Comparison of ENCODE assay signal across 1 cellular context in genomic region chr5:91382530-91383026, GRCh38.
TF ChIP-seq lines count a peak whose summit lies in the region.

No MANE protein-coding gene starts in this region.

TF ChIP-seq in HepG2, 621 proteins besides CTCF, POLR2A, EP300 and RAD21 (continued from another document):
- TF ChIP-seq RERE (CRISPR knock-in tag; IDR thresholded peaks at IDR 0.05; ENCODE audit: low read depth): no peak
- TF ChIP-seq ZBTB8A (CRISPR knock-in tag; IDR thresholded peaks at IDR 0.05; ENCODE audit: borderline replicate concordance, low read depth): no peak
- no peak for TF ChIP-seq TFDP1 (CRISPR knock-in tag; IDR thresholded peaks at IDR 0.05; ENCODE audit: borderline replicate concordance)
- TF ChIP-seq MEIS1 (CRISPR knock-in tag; IDR thresholded peaks at IDR 0.05; ENCODE audit: borderline replicate concordance): no peak
- TF ChIP-seq ZNF263 (CRISPR knock-in tag; IDR thresholded peaks at IDR 0.05): no peak
- TF ChIP-seq TBP (CRISPR knock-in tag; IDR thresholded peaks at IDR 0.05): no peak
- TF ChIP-seq, protein P1, sequence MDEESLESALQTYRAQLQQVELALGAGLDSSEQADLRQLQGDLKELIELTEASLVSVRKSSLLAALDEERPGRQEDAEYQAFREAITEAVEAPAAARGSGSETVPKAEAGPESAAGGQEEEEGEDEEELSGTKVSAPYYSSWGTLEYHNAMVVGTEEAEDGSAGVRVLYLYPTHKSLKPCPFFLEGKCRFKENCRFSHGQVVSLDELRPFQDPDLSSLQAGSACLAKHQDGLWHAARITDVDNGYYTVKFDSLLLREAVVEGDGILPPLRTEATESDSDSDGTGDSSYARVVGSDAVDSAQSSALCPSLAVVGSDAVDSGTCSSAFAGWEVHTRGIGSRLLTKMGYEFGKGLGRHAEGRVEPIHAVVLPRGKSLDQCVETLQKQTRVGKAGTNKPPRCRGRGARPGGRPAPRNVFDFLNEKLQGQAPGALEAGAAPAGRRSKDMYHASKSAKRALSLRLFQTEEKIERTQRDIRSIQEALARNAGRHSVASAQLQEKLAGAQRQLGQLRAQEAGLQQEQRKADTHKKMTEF (CRISPR knock-in tag; IDR thresholded peaks at IDR 0.05): no peak
- no peak for TF ChIP-seq ZNF3 (CRISPR knock-in tag; IDR thresholded peaks at IDR 0.05)
- TF ChIP-seq, protein P2, sequence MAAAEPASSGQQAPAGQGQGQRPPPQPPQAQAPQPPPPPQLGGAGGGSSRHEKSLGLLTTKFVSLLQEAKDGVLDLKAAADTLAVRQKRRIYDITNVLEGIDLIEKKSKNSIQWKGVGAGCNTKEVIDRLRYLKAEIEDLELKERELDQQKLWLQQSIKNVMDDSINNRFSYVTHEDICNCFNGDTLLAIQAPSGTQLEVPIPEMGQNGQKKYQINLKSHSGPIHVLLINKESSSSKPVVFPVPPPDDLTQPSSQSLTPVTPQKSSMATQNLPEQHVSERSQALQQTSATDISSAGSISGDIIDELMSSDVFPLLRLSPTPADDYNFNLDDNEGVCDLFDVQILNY (CRISPR knock-in tag; conservative IDR thresholded peaks at IDR 0.05): no peak
- TF ChIP-seq RFXAP (CRISPR knock-in tag; IDR thresholded peaks at IDR 0.05; ENCODE audit: borderline replicate concordance): no peak
- no peak for TF ChIP-seq ZSCAN25 (CRISPR knock-in tag; IDR thresholded peaks at IDR 0.05)
- TF ChIP-seq ATF7-NPFF (CRISPR knock-in tag; IDR thresholded peaks at IDR 0.05; ENCODE audit: low read depth): no peak
- no peak for TF ChIP-seq ATF4 (CRISPR knock-in tag; IDR thresholded peaks at IDR 0.05)
- TF ChIP-seq DPF2 (CRISPR knock-in tag; IDR thresholded peaks at IDR 0.05; ENCODE audit: borderline replicate concordance, low read depth): 0 out of 2 replicates have a peak, but pooled peaks have one; percentile 6
- TF ChIP-seq ZNF431 (CRISPR knock-in tag; IDR thresholded peaks at IDR 0.05; ENCODE audit: borderline replicate concordance, low read depth): no peak
- TF ChIP-seq ZNF609 (CRISPR knock-in tag; IDR thresholded peaks at IDR 0.05; ENCODE audit: borderline replicate concordance): no peak
- TF ChIP-seq ZNF547 (CRISPR knock-in tag; IDR thresholded peaks at IDR 0.05): no peak
- 0 out of 2 replicates have a peak, but pooled peaks have one; percentile 2 for TF ChIP-seq ZNF564 (CRISPR knock-in tag; IDR thresholded peaks at IDR 0.05)
- no peak for TF ChIP-seq ATM (IDR thresholded peaks at IDR 0.05; ENCODE audit: borderline replicate concordance)
- TF ChIP-seq SMARCC2 (IDR thresholded peaks at IDR 0.05): no peak
- TF ChIP-seq, protein P3, sequence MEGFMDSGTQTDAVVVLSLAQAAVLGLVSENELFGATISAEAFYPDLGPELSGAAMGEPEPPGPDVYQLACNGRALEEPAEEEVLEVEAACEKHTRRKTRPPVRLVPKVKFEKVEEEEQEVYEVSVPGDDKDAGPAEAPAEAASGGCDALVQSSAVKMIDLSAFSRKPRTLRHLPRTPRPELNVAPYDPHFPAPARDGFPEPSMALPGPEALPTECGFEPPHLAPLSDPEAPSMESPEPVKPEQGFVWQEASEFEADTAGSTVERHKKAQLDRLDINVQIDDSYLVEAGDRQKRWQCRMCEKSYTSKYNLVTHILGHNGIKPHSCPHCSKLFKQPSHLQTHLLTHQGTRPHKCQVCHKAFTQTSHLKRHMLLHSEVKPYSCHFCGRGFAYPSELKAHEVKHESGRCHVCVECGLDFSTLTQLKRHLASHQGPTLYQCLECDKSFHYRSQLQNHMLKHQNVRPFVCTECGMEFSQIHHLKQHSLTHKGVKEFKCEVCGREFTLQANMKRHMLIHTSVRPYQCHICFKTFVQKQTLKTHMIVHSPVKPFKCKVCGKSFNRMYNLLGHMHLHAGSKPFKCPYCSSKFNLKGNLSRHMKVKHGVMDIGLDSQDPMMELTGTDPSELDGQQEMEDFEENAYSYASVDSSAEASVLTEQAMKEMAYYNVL (CRISPR knock-in tag; IDR thresholded peaks at IDR 0.05; ENCODE audit: borderline replicate concordance): no peak
- TF ChIP-seq TEAD3 (CRISPR knock-in tag; optimal IDR thresholded peaks at IDR 0.05; ENCODE audit: borderline replicate concordance): no peak
- no peak for TF ChIP-seq ZNF574 (CRISPR knock-in tag; IDR thresholded peaks at IDR 0.05)
- TF ChIP-seq GLI4 (CRISPR knock-in tag; IDR thresholded peaks at IDR 0.05; ENCODE audit: borderline replicate concordance): no peak
- no peak for TF ChIP-seq TBL1XR1 (IDR thresholded peaks at IDR 0.05; ENCODE audit: borderline replicate concordance, low read length, partially characterized antibody)
- TF ChIP-seq DNMT1 (CRISPR knock-in tag; IDR thresholded peaks at IDR 0.05): no peak
